In genomic region chr12:83676896-83677295, GRCh38 we compare ENCODE assay signal across 30 cellular contexts.
"Had no signal": no experiment of that assay in that cellular context is flagged by ENCODE, and none has a peak within 500 bp of the region (broad histone marks: within the 10 kb centered on the region; RNA-seq: fewer than 3 reads in every experiment).

No MANE protein-coding gene starts in this region.

- ATAC-seq: activated CD4-positive, CD25-positive, alpha-beta regulatory T cell treated with anti-CD3 and anti-CD28 coated beads, Interleukin-2, amount 50 U/mL, for 24 hours; body of pancreas; heart right ventricle; natural killer cell; stimulated activated naive CD8-positive, alpha-beta T cell treated with anti-CD3 and anti-CD28 coated beads, Interleukin-15, amount 100 ng/mL, for 72 hours had no signal

- H3K4me3 ChIP-seq: adrenal gland, body of pancreas, esophagus squamous epithelium, heart right ventricle, left ventricle myocardium inferior, lung, spleen, uterus had no signal

- H3K27me3 ChIP-seq: adrenal gland, body of pancreas, esophagus squamous epithelium, heart right ventricle, spleen, uterus had no signal

- H3K4me1 ChIP-seq: adrenal gland, body of pancreas, esophagus squamous epithelium, heart right ventricle, spleen, uterus had no signal

- H3K27ac ChIP-seq: adrenal gland, body of pancreas, epithelial cell of prostate, esophagus squamous epithelium, heart right ventricle, left ventricle myocardium inferior, spleen, uterus, VCaP had no signal

- FAIRE-seq: colon, endometrium had no signal

- H3K36me3 ChIP-seq: adrenal gland, esophagus squamous epithelium, heart right ventricle, left ventricle myocardium inferior, spleen, uterus had no signal

- DNase-seq: activated CD4-positive, alpha-beta memory T cell treated with anti-CD3 and anti-CD28 coated beads for 36 hours; activated CD4-positive, alpha-beta T cell treated with anti-CD3 and anti-CD28 coated beads for 48 hours; activated CD8-positive, alpha-beta memory T cell treated with anti-CD3 and anti-CD28 coated beads, Interleukin-2, amount 50 U/mL, for 4 hours; activated effector memory CD4-positive, alpha-beta T cell treated with anti-CD3 and anti-CD28 coated beads, Interleukin-2, amount 50 U/mL, for 16 hours; activated naive CD4-positive, alpha-beta T cell treated with anti-CD3 and anti-CD28 coated beads for 36 hours; activated naive CD8-positive, alpha-beta T cell treated with anti-CD3 and anti-CD28 coated beads for 36 hours; activated T-cell treated with anti-CD3 and anti-CD28 coated beads, Interleukin-2, amount 50 U/mL, for 1 hour; adrenal gland; aorta; body of pancreas; dermis blood vessel endothelial cell; effector CD4-positive, alpha-beta T cell; esophagus squamous epithelium; foreskin melanocyte; heart right ventricle; left ventricle myocardium inferior; mesendoderm; natural killer cell; posterior cingulate gyrus; spleen; stimulated activated CD4-positive, alpha-beta T cell treated with anti-CD3 and anti-CD28 coated beads, Interleukin-2, amount 100 ng/mL, for 48 hours; stimulated activated naive CD8-positive, alpha-beta T cell treated with anti-CD3 and anti-CD28 coated beads, Interleukin-15, amount 100 ng/mL, for 72 hours; substantia nigra; uterus had no signal

- H3K9me3 ChIP-seq: adrenal gland, body of pancreas, esophagus squamous epithelium, heart right ventricle, left ventricle myocardium inferior, spleen, uterus had no signal
